ENCODE assay signal across 8 cellular contexts in genomic region chr4:58050439-58050838, GRCh38.
"Had no signal": no experiment of that assay in that cellular context is flagged by ENCODE, and none has a peak within 500 bp of the region (broad histone marks: within the 10 kb centered on the region; RNA-seq: fewer than 3 reads in every experiment).

No MANE protein-coding gene starts in this region.

- FAIRE-seq: G401.6, GM12878, GM12891, GM12892, GM18507, GM19239 had no signal

- H3K4me3 ChIP-seq: GM12878 had no signal

- DNase-seq: GDM1, GF-D8 had no signal

- ATAC-seq: GM12878 had no signal
